Comparison of ENCODE assay signal across 1 cellular context in the genomic region with DNA sequence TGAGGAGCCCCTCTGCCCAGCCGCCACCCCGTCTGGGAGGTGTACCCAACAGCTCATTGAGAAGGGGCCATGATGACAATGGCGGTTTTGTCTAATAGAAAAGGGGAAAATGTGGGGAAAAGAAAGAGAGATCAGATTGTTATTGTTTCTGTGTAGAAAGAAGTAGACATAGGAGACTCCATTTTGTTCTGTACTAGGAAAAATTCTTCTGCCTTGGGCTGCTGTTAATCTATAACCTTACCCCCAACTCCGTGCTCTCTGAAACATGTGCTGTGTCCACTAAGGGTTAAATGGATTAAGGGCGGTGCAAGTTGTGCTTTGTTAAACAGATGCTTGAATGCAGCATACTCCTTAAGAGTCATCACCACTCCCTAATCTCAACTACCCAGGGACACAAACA.
TF ChIP-seq lines count a peak whose summit lies in the region.

No MANE protein-coding gene starts in this region.

TF ChIP-seq in K562, 482 proteins besides CTCF, POLR2A, EP300 and RAD21 (continued from another document):
- TF ChIP-seq DMBX1 (CRISPR knock-in tag; IDR thresholded peaks at IDR 0.05; ENCODE audit: borderline replicate concordance), result 0 out of 2 replicates have a peak, but pooled peaks have one; percentile 70
- peak; percentile 81; the same call in 1 of the 2 replicates for TF ChIP-seq ZNF311 (CRISPR knock-in tag; IDR thresholded peaks at IDR 0.05)
- TF ChIP-seq ZBTB33 (CRISPR knock-in tag; IDR thresholded peaks at IDR 0.05), result 0 out of 2 replicates have a peak, but pooled peaks have one; percentile 10
- peak; percentile 24; the same call in 1 of the 2 replicates for TF ChIP-seq CXXC5 (CRISPR knock-in tag; IDR thresholded peaks at IDR 0.05)
- TF ChIP-seq ZNF592 (IDR thresholded peaks at IDR 0.05), result 0 out of 2 replicates have a peak, but pooled peaks have one; percentile 56
- peak; percentile 57 for TF ChIP-seq CBFA2T3 (IDR thresholded peaks at IDR 0.05)
- TF ChIP-seq PTRF (tag; IDR thresholded peaks at IDR 0.05), result 0 out of 2 replicates have a peak, but pooled peaks have one; percentile 12
